14 cellular contexts compared by ENCODE assay signal in genomic region chr2:48183991-48184390, GRCh38.
A peak's percentile ranks its signal among the peaks of the same experiment; 100 is the strongest.
DNase-seq lines count a peak whose midpoint lies in the region; FAIRE-seq and TF ChIP-seq lines count a peak whose summit lies in the region.
"Had no signal": no experiment of that assay in that cellular context is flagged by ENCODE, and none has a peak within 500 bp of the region (broad histone marks: within the 10 kb centered on the region; RNA-seq: fewer than 3 reads in every experiment).

No MANE protein-coding gene starts in this region.

- TF ChIP-seq POLR2A in H1 (IDR thresholded peaks at IDR 0.05; ENCODE audit: control extremely low read depth in 1 of 2, low read depth in 2 of 2, low read length in 2 of 2) = no peak
- no peak for TF ChIP-seq POLR2A in ovary (IDR thresholded peaks at IDR 0.05)
- TF ChIP-seq POLR2A in Peyer's patch (IDR thresholded peaks at IDR 0.05) = no peak

- no peak overlapping the region for H3K4me3 ChIP-seq in H1 (ENCODE audit: extremely low read depth in 1 of 4, insufficient read depth in 2 of 4, low read depth in 3 of 4, low read length in 4 of 4)
- no peak overlapping the region for H3K4me3 ChIP-seq in ovary
- no peak overlapping the region for H3K4me3 ChIP-seq in Peyer's patch
- H3K4me3 ChIP-seq: BLaER1 treated with 17β-estradiol and CSF1 and Interleukin-3, amounts not matched to agents 10 nM and 100 nM; GM23338 had no signal

- intact Hi-C loops in ovary (cut with DNase I) = no loop called here

- no peaks in the 10 kb centered on the region for H3K79me2 ChIP-seq in H1 (ENCODE audit: control insufficient read depth in 1 of 2, insufficient read depth in 2 of 2, low read length in 2 of 2)

- H4K20me1 ChIP-seq in H1 (replicated peaks in 1 of 2; ENCODE audit: control insufficient read depth in 1 of 2, insufficient read depth in 2 of 2, low read length in 2 of 2) = no peaks in the 10 kb centered on the region
- H4K20me1 ChIP-seq: BLaER1 treated with 17β-estradiol and CSF1 and Interleukin-3, amounts not matched to agents 10 nM and 100 nM had no signal

- H3K4me2 ChIP-seq in H1 (ENCODE audit: insufficient read depth in 1 of 2, low read depth in 2 of 2, low read length in 2 of 2) = no peak overlapping the region
- H3K4me2 ChIP-seq: BLaER1 treated with 17β-estradiol and CSF1 and Interleukin-3, amounts not matched to agents 10 nM and 100 nM; GM23338 had no signal

- H3K23me2 ChIP-seq in H1 (ENCODE audit: low read depth, low read length) = no peaks in the 10 kb centered on the region

- in situ Hi-C loops in GM13976 (cut with MboI; ENCODE audit: low sequenced_read_pairs, unreplicated experiment) = no loop called here

- H4K8ac ChIP-seq in H1 (ENCODE audit: extremely low read depth, insufficient read depth, low read length) = no peak overlapping the region

- H2BK12ac ChIP-seq in H1 (ENCODE audit: low read depth, low read length) = no peak overlapping the region

- no peak overlapping the region for H2BK5ac ChIP-seq in H1 (ENCODE audit: low read depth, low read length)

- H3K56ac ChIP-seq in H1 (replicated peaks; ENCODE audit: insufficient read length, low read depth, low read length) = no peak overlapping the region

- no peak overlapping the region for H3K14ac ChIP-seq in H1 (ENCODE audit: insufficient read length)

- H4K91ac ChIP-seq in H1 (replicated peaks; ENCODE audit: insufficient read length, low read length) = no peak overlapping the region

- H3K36me3 ChIP-seq in H1 (ENCODE audit: control insufficient read depth in 2 of 4, insufficient read depth in 4 of 4, low read length in 3 of 4) (no peaks in the 10 kb centered on the region), ovary (no peaks in the 10 kb centered on the region), Peyer's patch (no peaks in the 10 kb centered on the region)
- H3K36me3 ChIP-seq: BLaER1 treated with 17β-estradiol and CSF1 and Interleukin-3, amounts not matched to agents 10 nM and 100 nM had no signal

- no peak overlapping the region; the same call in 1 of the 2 replicates for H2BK20ac ChIP-seq in H1 (ENCODE audit: low read length)

- TF ChIP-seq RAD21 in H1 (IDR thresholded peaks at IDR 0.05 in 1 of 2, conservative IDR thresholded peaks at IDR 0.05 in 1 of 2; ENCODE audit: low read depth in 2 of 2, low read length in 2 of 2) = no peak

- H2AFZ ChIP-seq in H1 (ENCODE audit: low read length) = 0 out of 2 replicates have a peak overlapping the region, but pooled peaks have one; percentile 12
- H2AFZ ChIP-seq: GM23338 had no signal

- FAIRE-seq in H1 (lab: Jason Lieb, UNC) = no peak
- FAIRE-seq: G401.6, GM12891, GM18507 had no signal

- H3K9ac ChIP-seq in H1 (replicated peaks in 1 of 4; ENCODE audit: extremely low read depth in 1 of 4, low read depth in 3 of 4, low read length in 3 of 4) = no peak overlapping the region
- H3K9ac ChIP-seq: BLaER1 treated with 17β-estradiol and CSF1 and Interleukin-3, amounts not matched to agents 10 nM and 100 nM had no signal

- H2BK120ac ChIP-seq in H1 (replicated peaks; ENCODE audit: low read depth, low read length) = no peak overlapping the region

- H3K4me1 ChIP-seq in H1 (replicated peaks in 1 of 4; ENCODE audit: control insufficient read depth in 3 of 4, insufficient read depth in 4 of 4, low read length in 3 of 4) (peaks cover 0 to 5% (median 2%) of the 10 kb centered on the region in 4 experiments; a peak in 2 of 7 replicates), ovary (ENCODE audit: insufficient read depth) (no peaks in the 10 kb centered on the region), Peyer's patch (no peaks in the 10 kb centered on the region)

- H2AK5ac ChIP-seq in H1 (ENCODE audit: low read depth, low read length) = no peak overlapping the region

- no peak overlapping the region for H3K18ac ChIP-seq in H1 (ENCODE audit: extremely low read depth, low read length)

- H3K23ac ChIP-seq in H1 (ENCODE audit: insufficient read length) = no peak overlapping the region

- no peak overlapping the region for H3K27ac ChIP-seq in H1 (ENCODE audit: low read depth, low read length)
- H3K27ac ChIP-seq in ovary = no peak overlapping the region
- H3K27ac ChIP-seq in Peyer's patch = no peak overlapping the region
- H3K27ac ChIP-seq: BLaER1 treated with 17β-estradiol and CSF1 and Interleukin-3, amounts not matched to agents 10 nM and 100 nM had no signal

- no peak overlapping the region for H2BK15ac ChIP-seq in H1 (ENCODE audit: low read length)

- TF ChIP-seq CTCF in H1 (IDR thresholded peaks at IDR 0.05; ENCODE audit: control extremely low read depth in 1 of 3, insufficient read depth in 1 of 3, low read depth in 1 of 3, low read length in 3 of 3) = no peak
- TF ChIP-seq CTCF in ovary (IDR thresholded peaks at IDR 0.05) = no peak
- TF ChIP-seq CTCF in Peyer's patch (IDR thresholded peaks at IDR 0.05) = no peak
- no peak for TF ChIP-seq CTCF in GM13976 (IDR thresholded peaks at IDR 0.05; ENCODE audit: borderline replicate concordance, control extremely low read depth, extremely low read depth, insufficient read depth, missing control alignments)

- no peaks in the 10 kb centered on the region for H3K27me3 ChIP-seq in H1 (replicated peaks in 1 of 4; ENCODE audit: control insufficient read depth in 3 of 4, extremely low read depth in 1 of 4, insufficient read depth in 3 of 4, low read length in 3 of 4)
- no peaks in the 10 kb centered on the region for H3K27me3 ChIP-seq in ovary
- no peaks in the 10 kb centered on the region for H3K27me3 ChIP-seq in Peyer's patch
- H3K27me3 ChIP-seq: BLaER1 treated with 17β-estradiol and CSF1 and Interleukin-3, amounts not matched to agents 10 nM and 100 nM had no signal

- TF ChIP-seq EP300 in H1 (IDR thresholded peaks at IDR 0.05; ENCODE audit: borderline replicate concordance in 1 of 2, low read depth in 2 of 2, low read length in 2 of 2) = no peak
- TF ChIP-seq EP300 in ovary (IDR thresholded peaks at IDR 0.05) = no peak

- H4K5ac ChIP-seq in H1 (ENCODE audit: insufficient read length, low read depth, low read length) = no peak overlapping the region

- no peaks in the 10 kb centered on the region for H3K9me3 ChIP-seq in H1 (ENCODE audit: insufficient read depth in 2 of 2, low read depth in 1 of 2, low read length in 1 of 2)
- no peaks in the 10 kb centered on the region for H3K9me3 ChIP-seq in ovary
- H3K9me3 ChIP-seq in Peyer's patch = no peaks in the 10 kb centered on the region

- CTCF ChIA-PET in H1 (lab: Charles Lee; ENCODE audit: partially characterized antibody) = interaction anchor here (1.1 kb wide), 1 partner anchor 21 kb away, joined by 4 read pairs; no protein-coding TSS in a partner anchor

- DNase-seq in DMS 273 treated with DMSO at 0.1 percent for 48 hours (lab: John Stamatoyannopoulos, UW) (peak; percentile 65), NCI-H524 treated with DMSO at 0.1 percent for 48 hours (lab: John Stamatoyannopoulos, UW) (peak; percentile 68), H1 (ENCODE audit: low read depth in 1 of 2, low spot score in 2 of 2) (no peak), ovary (no peak), Peyer's patch (no peak), GM13976 (ENCODE audit: low spot score) (no peak)
- DNase-seq: Calu3; CD8-positive, alpha-beta T cell; H7 had no signal

- POLR2A ChIA-PET in H1 (lab: Charles Lee; ENCODE audit: partially characterized antibody) = no interaction called here

- H3K4ac ChIP-seq in H1 (replicated peaks; ENCODE audit: insufficient read length, low read depth, low read length) = no peak overlapping the region

- no peaks in the 10 kb centered on the region for H3K79me1 ChIP-seq in H1 (ENCODE audit: low read depth, low read length)

TF ChIP-seq in H1, 55 proteins besides CTCF, POLR2A, EP300 and RAD21:
- TF ChIP-seq ATF3 (IDR thresholded peaks at IDR 0.05; ENCODE audit: insufficient read depth, low read depth, low read length) (no peak), KDM4A (IDR thresholded peaks at IDR 0.05; ENCODE audit: low read depth, low read length, severe bottlenecking) (no peak), SP4 (IDR thresholded peaks at IDR 0.05; ENCODE audit: low read length) (no peak), CBX5 (IDR thresholded peaks at IDR 0.05; ENCODE audit: low read depth, low read length) (no peak), POU5F1 (IDR thresholded peaks at IDR 0.05; ENCODE audit: low read depth, low read length) (no peak), ATF2 (IDR thresholded peaks at IDR 0.05; ENCODE audit: low read length) (no peak)

Comparison
In these comparisons a context has a peak if more than half of its experiments do, and no peak if none do; other contexts are left out.
1. DNase-seq: peak in DMS 273 treated with DMSO at 0.1 percent for 48 hours (single experiment) and NCI-H524 treated with DMSO at 0.1 percent for 48 hours (single experiment); none in H1 (0 of 2), ovary (0 of 5), Peyer's patch (0 of 3) and GM13976 (single experiment).